1 cellular context compared by ENCODE assay signal in genomic region chr5:115543931-115544370, GRCh38.
A peak's percentile ranks its signal among the peaks of the same experiment; 100 is the strongest.
TF ChIP-seq lines count a peak whose summit lies in the region.

No MANE protein-coding gene starts in this region.

TF ChIP-seq in H1, 55 proteins besides CTCF, POLR2A, EP300 and RAD21:
- no peak for TF ChIP-seq EZH2 (IDR thresholded peaks at IDR 0.05; ENCODE audit: low read depth, low read length, severe bottlenecking)
- no peak for TF ChIP-seq RNF2 (IDR thresholded peaks at IDR 0.05; ENCODE audit: borderline replicate concordance, low read depth, low read length, missing control alignments, poor library complexity, severe bottlenecking)
- no peak for TF ChIP-seq ATF3 (IDR thresholded peaks at IDR 0.05; ENCODE audit: insufficient read depth, low read depth, low read length)
- TF ChIP-seq POLR2AphosphoS5 (IDR thresholded peaks at IDR 0.05; ENCODE audit: low read depth, low read length) = peak; percentile 36; the same call in 1 of the 2 replicates
- no peak for TF ChIP-seq NANOG (IDR thresholded peaks at IDR 0.05; ENCODE audit: insufficient read depth, low read depth, low read length, poor library complexity, severe bottlenecking)
TF ChIP-seq in H1: peak in this region for 1.
